1 cellular context compared by ENCODE assay signal in the genomic region with DNA sequence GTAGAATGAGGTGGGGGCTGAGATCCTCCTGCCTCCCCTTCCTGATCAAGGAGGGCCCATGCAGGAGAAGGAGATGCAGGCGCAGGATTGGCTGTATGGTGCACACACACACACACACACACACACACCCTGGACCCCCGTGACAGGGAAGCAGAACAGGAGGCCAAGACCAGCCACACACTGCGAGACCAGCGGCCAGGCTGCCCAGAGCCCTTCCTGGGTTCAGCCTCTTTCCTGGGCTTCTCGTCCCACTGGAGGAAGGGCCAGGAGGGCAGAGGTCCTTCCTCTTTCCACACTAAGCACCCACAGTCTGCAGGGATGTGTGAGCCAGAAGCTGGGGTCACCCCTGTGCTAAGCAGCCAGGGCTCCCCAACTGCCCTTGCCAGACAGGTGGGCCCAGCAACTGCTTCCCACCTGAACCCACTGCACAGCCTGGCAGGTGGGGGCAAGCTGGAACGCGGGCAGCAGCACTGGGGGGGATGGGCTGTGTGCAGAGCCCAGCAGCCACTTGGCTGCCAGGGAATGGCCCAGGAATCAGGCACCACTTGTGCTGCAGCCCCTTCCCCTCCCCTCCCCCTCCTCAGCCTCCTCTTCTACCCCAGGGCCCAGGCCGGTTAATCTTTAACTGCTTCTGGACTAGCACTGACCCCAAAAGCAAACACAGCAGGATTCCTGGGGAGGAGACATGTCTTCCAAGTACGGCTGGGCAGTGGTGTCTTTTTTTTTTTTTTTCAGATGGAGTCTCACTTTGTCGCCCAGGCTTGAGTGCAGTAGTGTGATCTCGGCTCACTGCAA.
TF ChIP-seq lines count a peak whose summit lies in the region.

No MANE protein-coding gene starts in this region.

TF ChIP-seq in HepG2, 621 proteins besides CTCF, POLR2A, EP300 and RAD21 (continued from another document and continues in another):
- TF ChIP-seq, protein P1, sequence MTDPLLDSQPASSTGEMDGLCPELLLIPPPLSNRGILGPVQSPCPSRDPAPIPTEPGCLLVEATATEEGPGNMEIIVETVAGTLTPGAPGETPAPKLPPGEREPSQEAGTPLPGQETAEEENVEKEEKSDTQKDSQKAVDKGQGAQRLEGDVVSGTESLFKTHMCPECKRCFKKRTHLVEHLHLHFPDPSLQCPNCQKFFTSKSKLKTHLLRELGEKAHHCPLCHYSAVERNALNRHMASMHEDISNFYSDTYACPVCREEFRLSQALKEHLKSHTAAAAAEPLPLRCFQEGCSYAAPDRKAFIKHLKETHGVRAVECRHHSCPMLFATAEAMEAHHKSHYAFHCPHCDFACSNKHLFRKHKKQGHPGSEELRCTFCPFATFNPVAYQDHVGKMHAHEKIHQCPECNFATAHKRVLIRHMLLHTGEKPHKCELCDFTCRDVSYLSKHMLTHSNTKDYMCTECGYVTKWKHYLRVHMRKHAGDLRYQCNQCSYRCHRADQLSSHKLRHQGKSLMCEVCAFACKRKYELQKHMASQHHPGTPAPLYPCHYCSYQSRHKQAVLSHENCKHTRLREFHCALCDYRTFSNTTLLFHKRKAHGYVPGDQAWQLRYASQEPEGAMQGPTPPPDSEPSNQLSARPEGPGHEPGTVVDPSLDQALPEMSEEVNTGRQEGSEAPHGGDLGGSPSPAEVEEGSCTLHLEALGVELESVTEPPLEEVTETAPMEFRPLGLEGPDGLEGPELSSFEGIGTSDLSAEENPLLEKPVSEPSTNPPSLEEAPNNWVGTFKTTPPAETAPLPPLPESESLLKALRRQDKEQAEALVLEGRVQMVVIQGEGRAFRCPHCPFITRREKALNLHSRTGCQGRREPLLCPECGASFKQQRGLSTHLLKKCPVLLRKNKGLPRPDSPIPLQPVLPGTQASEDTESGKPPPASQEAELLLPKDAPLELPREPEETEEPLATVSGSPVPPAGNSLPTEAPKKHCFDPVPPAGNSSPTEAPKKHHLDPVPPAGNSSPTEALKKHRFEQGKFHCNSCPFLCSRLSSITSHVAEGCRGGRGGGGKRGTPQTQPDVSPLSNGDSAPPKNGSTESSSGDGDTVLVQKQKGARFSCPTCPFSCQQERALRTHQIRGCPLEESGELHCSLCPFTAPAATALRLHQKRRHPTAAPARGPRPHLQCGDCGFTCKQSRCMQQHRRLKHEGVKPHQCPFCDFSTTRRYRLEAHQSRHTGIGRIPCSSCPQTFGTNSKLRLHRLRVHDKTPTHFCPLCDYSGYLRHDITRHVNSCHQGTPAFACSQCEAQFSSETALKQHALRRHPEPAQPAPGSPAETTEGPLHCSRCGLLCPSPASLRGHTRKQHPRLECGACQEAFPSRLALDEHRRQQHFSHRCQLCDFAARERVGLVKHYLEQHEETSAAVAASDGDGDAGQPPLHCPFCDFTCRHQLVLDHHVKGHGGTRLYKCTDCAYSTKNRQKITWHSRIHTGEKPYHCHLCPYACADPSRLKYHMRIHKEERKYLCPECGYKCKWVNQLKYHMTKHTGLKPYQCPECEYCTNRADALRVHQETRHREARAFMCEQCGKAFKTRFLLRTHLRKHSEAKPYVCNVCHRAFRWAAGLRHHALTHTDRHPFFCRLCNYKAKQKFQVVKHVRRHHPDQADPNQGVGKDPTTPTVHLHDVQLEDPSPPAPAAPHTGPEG (CRISPR knock-in tag; IDR thresholded peaks at IDR 0.05), result no peak
- no peak for TF ChIP-seq ZFP62 (CRISPR knock-in tag; IDR thresholded peaks at IDR 0.05)
- TF ChIP-seq ZNF678 (CRISPR knock-in tag; IDR thresholded peaks at IDR 0.05), result no peak; the same call in 1 of the 2 replicates
- no peak for TF ChIP-seq THYN1 (CRISPR knock-in tag; IDR thresholded peaks at IDR 0.05; ENCODE audit: borderline replicate concordance, low read depth)
- 0 out of 2 replicates have a peak, but pooled peaks have one; percentile 9 for TF ChIP-seq DR1 (CRISPR knock-in tag; IDR thresholded peaks at IDR 0.05)
- 0 out of 2 replicates have a peak, but pooled peaks have one; percentile 61 for TF ChIP-seq HES4 (CRISPR knock-in tag; IDR thresholded peaks at IDR 0.05; ENCODE audit: borderline replicate concordance)
- TF ChIP-seq HNRNPH1 (optimal IDR thresholded peaks at IDR 0.05; ENCODE audit: low read depth, low read length), result no peak
- no peak for TF ChIP-seq RARG (CRISPR knock-in tag; IDR thresholded peaks at IDR 0.05; ENCODE audit: low read depth)
- TF ChIP-seq HCFC1 (IDR thresholded peaks at IDR 0.05; ENCODE audit: low read depth, low read length), result no peak
- TF ChIP-seq, protein P2, sequence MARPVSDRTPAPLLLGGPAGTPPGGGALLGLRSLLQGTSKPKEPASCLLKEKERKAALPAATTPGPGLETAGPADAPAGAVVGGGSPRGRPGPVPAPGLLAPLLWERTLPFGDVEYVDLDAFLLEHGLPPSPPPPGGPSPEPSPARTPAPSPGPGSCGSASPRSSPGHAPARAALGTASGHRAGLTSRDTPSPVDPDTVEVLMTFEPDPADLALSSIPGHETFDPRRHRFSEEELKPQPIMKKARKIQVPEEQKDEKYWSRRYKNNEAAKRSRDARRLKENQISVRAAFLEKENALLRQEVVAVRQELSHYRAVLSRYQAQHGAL (CRISPR knock-in tag; IDR thresholded peaks at IDR 0.05; ENCODE audit: not compliant biosample characterization), result no peak
- TF ChIP-seq PHF5A (CRISPR knock-in tag; IDR thresholded peaks at IDR 0.05; ENCODE audit: low read depth, unreplicated experiment), result no peak
- no peak for TF ChIP-seq SOX13 (IDR thresholded peaks at IDR 0.05)
- TF ChIP-seq SOX13 (CRISPR knock-in tag; conservative IDR thresholded peaks at IDR 0.05 in 1 of 2, IDR thresholded peaks at IDR 0.05 in 1 of 2), result peak in 1 of 2 experiments; percentile 68; a peak in 2 of 4 replicates
- no peak for TF ChIP-seq PCBP2 (optimal IDR thresholded peaks at IDR 0.05; ENCODE audit: low read depth, low read length, poor library complexity, severe bottlenecking)
- TF ChIP-seq ZNF792 (CRISPR knock-in tag; IDR thresholded peaks at IDR 0.05), result 0 out of 2 replicates have a peak, but pooled peaks have one; percentile 16
- TF ChIP-seq, protein P3, sequence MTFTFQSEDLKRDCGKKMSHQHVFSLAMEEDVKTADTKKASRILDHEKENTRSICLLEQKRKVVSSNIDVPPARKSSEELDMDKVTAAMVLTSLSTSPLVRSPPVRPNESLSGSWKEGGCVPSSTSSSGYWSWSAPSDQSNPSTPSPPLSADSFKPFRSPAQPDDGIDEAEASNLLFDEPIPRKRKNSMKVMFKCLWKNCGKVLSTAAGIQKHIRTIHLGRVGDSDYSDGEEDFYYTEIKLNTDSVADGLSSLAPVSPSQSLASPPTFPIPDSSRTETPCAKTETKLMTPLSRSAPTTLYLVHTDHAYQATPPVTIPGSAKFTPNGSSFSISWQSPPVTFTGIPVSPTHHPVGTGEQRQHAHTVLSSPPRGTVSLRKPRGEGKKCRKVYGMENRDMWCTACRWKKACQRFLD (CRISPR knock-in tag; IDR thresholded peaks at IDR 0.05; ENCODE audit: borderline replicate concordance), result no peak
- TF ChIP-seq FOXK2 (IDR thresholded peaks at IDR 0.05), result no peak
- TF ChIP-seq ZNF557 (CRISPR knock-in tag; IDR thresholded peaks at IDR 0.05), result no peak
- no peak for TF ChIP-seq NFRKB (IDR thresholded peaks at IDR 0.05)
- TF ChIP-seq NR3C1 (CRISPR knock-in tag; IDR thresholded peaks at IDR 0.05), result no peak
- peak; percentile 59; the same call in 1 of the 2 replicates for TF ChIP-seq CREM (IDR thresholded peaks at IDR 0.05)
- TF ChIP-seq CREM (CRISPR knock-in tag; IDR thresholded peaks at IDR 0.05), result no peak
- TF ChIP-seq REPIN1 (CRISPR knock-in tag; IDR thresholded peaks at IDR 0.05; ENCODE audit: borderline replicate concordance, low read depth), result no peak
- TF ChIP-seq MAZ (IDR thresholded peaks at IDR 0.05; ENCODE audit: borderline replicate concordance, low read depth, low read length), result no peak; the same call in 1 of the 2 replicates
- peak; percentile 72; the same call in 1 of the 2 replicates for TF ChIP-seq MAZ (CRISPR knock-in tag; IDR thresholded peaks at IDR 0.05; ENCODE audit: low read depth)
- TF ChIP-seq, protein P4, sequence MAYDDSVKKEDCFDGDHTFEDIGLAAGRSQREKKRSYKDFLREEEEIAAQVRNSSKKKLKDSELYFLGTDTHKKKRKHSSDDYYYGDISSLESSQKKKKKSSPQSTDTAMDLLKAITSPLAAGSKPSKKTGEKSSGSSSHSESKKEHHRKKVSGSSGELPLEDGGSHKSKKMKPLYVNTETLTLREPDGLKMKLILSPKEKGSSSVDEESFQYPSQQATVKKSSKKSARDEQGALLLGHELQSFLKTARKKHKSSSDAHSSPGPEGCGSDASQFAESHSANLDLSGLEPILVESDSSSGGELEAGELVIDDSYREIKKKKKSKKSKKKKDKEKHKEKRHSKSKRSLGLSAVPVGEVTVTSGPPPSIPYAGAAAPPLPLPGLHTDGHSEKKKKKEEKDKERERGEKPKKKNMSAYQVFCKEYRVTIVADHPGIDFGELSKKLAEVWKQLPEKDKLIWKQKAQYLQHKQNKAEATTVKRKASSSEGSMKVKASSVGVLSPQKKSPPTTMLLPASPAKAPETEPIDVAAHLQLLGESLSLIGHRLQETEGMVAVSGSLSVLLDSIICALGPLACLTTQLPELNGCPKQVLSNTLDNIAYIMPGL (CRISPR knock-in tag; IDR thresholded peaks at IDR 0.05; ENCODE audit: borderline replicate concordance in 1 of 2, low read depth in 1 of 2), result peak in 1 of 2 experiments; percentile 49; a peak in 2 of 4 replicates
- TF ChIP-seq HNF4A (CRISPR knock-in tag; IDR thresholded peaks at IDR 0.05), result 0 out of 2 replicates have a peak, but pooled peaks have one; percentile 18
- TF ChIP-seq SRSF9 (IDR thresholded peaks at IDR 0.05; ENCODE audit: borderline replicate concordance, insufficient read depth, low read depth, low read length, poor library complexity, severe bottlenecking), result no peak
- TF ChIP-seq, protein P5, sequence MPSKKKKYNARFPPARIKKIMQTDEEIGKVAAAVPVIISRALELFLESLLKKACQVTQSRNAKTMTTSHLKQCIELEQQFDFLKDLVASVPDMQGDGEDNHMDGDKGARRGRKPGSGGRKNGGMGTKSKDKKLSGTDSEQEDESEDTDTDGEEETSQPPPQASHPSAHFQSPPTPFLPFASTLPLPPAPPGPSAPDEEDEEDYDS (CRISPR knock-in tag; IDR thresholded peaks at IDR 0.05), result peak; percentile 88
- no peak for TF ChIP-seq U2AF2 (IDR thresholded peaks at IDR 0.05; ENCODE audit: low read depth, low read length)
- TF ChIP-seq ZNF550 (CRISPR knock-in tag; IDR thresholded peaks at IDR 0.05; ENCODE audit: borderline replicate concordance), result peak; percentile 42; the same call in 1 of the 2 replicates
- TF ChIP-seq ZBTB42 (CRISPR knock-in tag; IDR thresholded peaks at IDR 0.05), result no peak
- peak; percentile 82; the same call in 1 of the 2 replicates for TF ChIP-seq ZNF768 (CRISPR knock-in tag; IDR thresholded peaks at IDR 0.05)
- TF ChIP-seq TAF1 (CRISPR knock-in tag; IDR thresholded peaks at IDR 0.05), result peak; percentile 47; the same call in 1 of the 2 replicates
- TF ChIP-seq, protein P6, sequence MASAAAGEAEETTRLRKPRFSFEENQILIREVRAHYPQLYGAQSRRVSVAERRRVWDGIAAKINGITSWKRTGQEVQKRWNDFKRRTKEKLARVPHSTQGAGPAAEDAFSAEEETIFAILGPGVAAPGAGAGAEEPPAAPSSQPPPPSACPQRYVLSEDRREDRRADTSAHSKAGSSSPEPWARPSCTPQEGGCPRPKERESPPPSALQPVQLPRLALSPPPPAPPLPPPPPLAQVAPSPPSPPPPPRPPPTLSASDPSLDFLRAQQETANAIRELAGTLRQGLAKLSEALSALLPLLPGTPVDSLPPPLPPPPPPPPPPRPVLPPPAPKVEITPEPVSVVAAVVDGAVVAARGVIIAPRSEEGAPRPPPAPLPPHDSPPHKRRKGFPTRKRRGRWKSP (CRISPR knock-in tag; IDR thresholded peaks at IDR 0.05), result 0 out of 2 replicates have a peak, but pooled peaks have one; percentile 10
- no peak for TF ChIP-seq KAT2B (IDR thresholded peaks at IDR 0.05; ENCODE audit: borderline replicate concordance, low read depth, low read length)
- TF ChIP-seq NPAS2 (CRISPR knock-in tag; IDR thresholded peaks at IDR 0.05; ENCODE audit: borderline replicate concordance), result no peak
- TF ChIP-seq ZNF713 (CRISPR knock-in tag; IDR thresholded peaks at IDR 0.05), result 0 out of 2 replicates have a peak, but pooled peaks have one; percentile 70
- TF ChIP-seq, protein P7, sequence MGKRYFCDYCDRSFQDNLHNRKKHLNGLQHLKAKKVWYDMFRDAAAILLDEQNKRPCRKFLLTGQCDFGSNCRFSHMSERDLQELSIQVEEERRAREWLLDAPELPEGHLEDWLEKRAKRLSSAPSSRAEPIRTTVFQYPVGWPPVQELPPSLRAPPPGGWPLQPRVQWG (CRISPR knock-in tag; IDR thresholded peaks at IDR 0.05; ENCODE audit: borderline replicate concordance, low read depth), result no peak
- TF ChIP-seq IKZF4 (CRISPR knock-in tag; IDR thresholded peaks at IDR 0.05; ENCODE audit: borderline replicate concordance, low read depth, not compliant biosample characterization), result no peak
- no peak for TF ChIP-seq GPN1 (CRISPR knock-in tag; IDR thresholded peaks at IDR 0.05; ENCODE audit: borderline replicate concordance)
- TF ChIP-seq, protein P8, sequence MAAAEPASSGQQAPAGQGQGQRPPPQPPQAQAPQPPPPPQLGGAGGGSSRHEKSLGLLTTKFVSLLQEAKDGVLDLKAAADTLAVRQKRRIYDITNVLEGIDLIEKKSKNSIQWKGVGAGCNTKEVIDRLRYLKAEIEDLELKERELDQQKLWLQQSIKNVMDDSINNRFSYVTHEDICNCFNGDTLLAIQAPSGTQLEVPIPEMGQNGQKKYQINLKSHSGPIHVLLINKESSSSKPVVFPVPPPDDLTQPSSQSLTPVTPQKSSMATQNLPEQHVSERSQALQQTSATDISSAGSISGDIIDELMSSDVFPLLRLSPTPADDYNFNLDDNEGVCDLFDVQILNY (CRISPR knock-in tag; conservative IDR thresholded peaks at IDR 0.05), result no peak
- no peak for TF ChIP-seq TBP (CRISPR knock-in tag; IDR thresholded peaks at IDR 0.05)
- no peak for TF ChIP-seq NR1H2 (CRISPR knock-in tag; IDR thresholded peaks at IDR 0.05; ENCODE audit: borderline replicate concordance, low read depth)
- no peak for TF ChIP-seq NFE2 (CRISPR knock-in tag; IDR thresholded peaks at IDR 0.05)
- no peak for TF ChIP-seq ZNF160 (CRISPR knock-in tag; IDR thresholded peaks at IDR 0.05)
- TF ChIP-seq, protein P9, sequence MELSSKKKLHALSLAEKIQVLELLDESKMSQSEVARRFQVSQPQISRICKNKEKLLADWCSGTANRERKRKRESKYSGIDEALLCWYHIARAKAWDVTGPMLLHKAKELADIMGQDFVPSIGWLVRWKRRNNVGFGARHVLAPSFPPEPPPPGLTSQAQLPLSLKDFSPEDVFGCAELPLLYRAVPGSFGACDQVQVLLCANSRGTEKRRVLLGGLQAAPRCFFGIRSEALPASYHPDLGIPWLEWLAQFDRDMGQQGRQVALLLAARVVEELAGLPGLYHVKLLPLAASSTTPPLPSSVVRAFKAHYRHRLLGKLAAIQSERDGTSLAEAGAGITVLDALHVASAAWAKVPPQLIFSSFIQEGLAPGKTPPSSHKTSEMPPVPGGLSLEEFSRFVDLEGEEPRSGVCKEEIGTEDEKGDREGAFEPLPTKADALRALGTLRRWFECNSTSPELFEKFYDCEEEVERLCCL (CRISPR knock-in tag; IDR thresholded peaks at IDR 0.05; ENCODE audit: borderline replicate concordance), result no peak
- TF ChIP-seq, protein P10, sequence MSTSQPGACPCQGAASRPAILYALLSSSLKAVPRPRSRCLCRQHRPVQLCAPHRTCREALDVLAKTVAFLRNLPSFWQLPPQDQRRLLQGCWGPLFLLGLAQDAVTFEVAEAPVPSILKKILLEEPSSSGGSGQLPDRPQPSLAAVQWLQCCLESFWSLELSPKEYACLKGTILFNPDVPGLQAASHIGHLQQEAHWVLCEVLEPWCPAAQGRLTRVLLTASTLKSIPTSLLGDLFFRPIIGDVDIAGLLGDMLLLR (CRISPR knock-in tag; IDR thresholded peaks at IDR 0.05), result no peak; the same call in 1 of the 2 replicates
